23 cellular contexts compared by ENCODE assay signal in genomic region chr20:24732076-24732475, GRCh38.
"Had no signal": no experiment of that assay in that cellular context is flagged by ENCODE, and none has a peak within 500 bp of the region (broad histone marks: within the 10 kb centered on the region; RNA-seq: fewer than 3 reads in every experiment).

No MANE protein-coding gene starts in this region.

- H3K27me3 ChIP-seq: ascending aorta, MG63, Peyer's patch had no signal

- H3K9me3 ChIP-seq: ascending aorta, MG63, Peyer's patch had no signal

- H3K27ac ChIP-seq: ascending aorta, Peyer's patch had no signal

- H3K36me3 ChIP-seq: ascending aorta, MG63, Peyer's patch had no signal

- H3K4me1 ChIP-seq: ascending aorta, Peyer's patch had no signal

- ATAC-seq: activated CD8-positive, alpha-beta T cell treated with anti-CD3 and anti-CD28 coated beads, Interleukin-2, amount 10 ng/mL, durations not matched to agents 7 days and 5 days; PC-3; Right ventricle myocardium inferior had no signal

- H3K4me3 ChIP-seq: ascending aorta, MG63, Peyer's patch had no signal

- DNase-seq: activated CD4-positive, alpha-beta T cell treated with anti-CD3 and anti-CD28 coated beads, Interleukin-2, amount 50 U/mL, for 4 hours; activated CD8-positive, alpha-beta T cell treated with anti-CD3 and anti-CD28 coated beads, Interleukin-2, amount 10 ng/mL, durations not matched to agents 7 days and 5 days; activated gamma-delta T cell; activated naive CD4-positive, alpha-beta T cell treated with Interleukin-2 at 50 U/mL for 16 hours; activated naive CD8-positive, alpha-beta T cell treated with anti-CD3 and anti-CD28 coated beads, Interleukin-2, amount 10 ng/mL, durations not matched to agents 7 days and 5 days; activated T-cell treated with anti-CD3 and anti-CD28 coated beads, Interleukin-2, amount 50 U/mL, for 24 hours; amygdala; Kasumi-1; KG1; MG63; NCI-H1092; NCI-H1436 treated with DMSO at 0.1 percent for 48 hours; NCI-H1694 treated with DMSO at 0.1 percent for 48 hours; NCI-H2029; NCI-H345; NCI-H524 treated with DMSO at 0.1 percent for 48 hours; PC-3; Peyer's patch; RPMI8226; SIG-M5; T1000 had no signal
